In the genomic region with DNA sequence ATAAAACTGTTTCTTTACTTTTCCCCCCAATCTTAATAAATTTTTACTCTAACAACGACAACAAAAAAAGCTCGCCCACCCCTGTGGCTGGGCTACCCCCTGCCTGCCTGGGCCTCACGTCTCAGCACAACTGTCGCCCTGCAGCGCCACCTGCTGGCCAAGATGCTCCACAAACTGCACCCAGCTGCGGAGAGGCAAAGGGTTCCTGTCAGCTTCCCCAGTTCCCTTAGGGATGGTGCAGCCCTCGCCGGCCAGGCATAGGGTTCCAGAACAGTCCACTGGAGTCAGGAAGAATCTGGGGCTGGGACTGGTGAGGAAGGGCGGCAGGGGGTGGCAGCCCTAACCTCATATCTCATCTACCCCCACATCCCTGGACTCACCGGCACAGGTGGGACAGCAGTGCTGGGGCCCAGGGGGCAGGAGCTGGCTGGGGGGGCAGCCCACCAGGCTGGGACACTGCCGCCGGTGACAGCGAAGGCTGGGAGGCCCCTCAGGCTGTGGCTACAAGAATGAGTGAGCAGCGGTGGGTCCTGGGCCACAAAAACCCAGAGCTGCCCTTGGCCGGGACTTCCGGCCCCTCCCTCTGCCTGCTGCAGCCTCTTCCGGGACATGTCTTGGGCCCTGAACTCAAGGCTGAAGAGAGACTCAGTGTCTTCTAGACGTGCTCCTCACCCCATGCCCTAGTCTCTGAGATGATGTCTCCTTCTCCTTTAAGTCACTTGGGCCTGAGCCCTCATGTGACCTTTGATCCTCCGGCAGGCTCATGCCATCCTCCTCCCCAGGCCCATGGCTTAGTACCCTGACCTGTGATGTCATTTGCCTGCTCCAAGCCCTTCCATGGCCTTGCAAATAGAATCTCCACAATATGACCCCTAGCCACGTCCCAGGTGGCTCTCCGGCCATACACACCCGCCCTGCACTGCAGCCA, we compare ENCODE assay signal across 1 cellular context.
TF ChIP-seq lines count a peak whose summit lies in the region.

No MANE protein-coding gene starts in this region.

TF ChIP-seq in K562, 482 proteins besides CTCF, POLR2A, EP300 and RAD21 (continues in another document):
- TF ChIP-seq PTTG1 (tag; IDR thresholded peaks at IDR 0.05; ENCODE audit: low read depth) (no peak), TEAD1 (CRISPR knock-in tag; IDR thresholded peaks at IDR 0.05) (no peak; a peak in 1 of 4 replicates), NFE2 (IDR thresholded peaks at IDR 0.05; ENCODE audit: low read depth) (no peak), ZNF263 (CRISPR knock-in tag; IDR thresholded peaks at IDR 0.05; ENCODE audit: borderline replicate concordance) (no peak), ZNF584 (CRISPR knock-in tag; IDR thresholded peaks at IDR 0.05; ENCODE audit: low read depth) (no peak), NCOR1 (IDR thresholded peaks at IDR 0.05) (no peak), SMARCE1 (IDR thresholded peaks at IDR 0.05) (0 out of 2 replicates have a peak, but pooled peaks have one; percentile 38), SOX6 (IDR thresholded peaks at IDR 0.05) (no peak), EP400 (IDR thresholded peaks at IDR 0.05) (no peak), ELF2 (CRISPR knock-in tag; IDR thresholded peaks at IDR 0.05) (no peak), ZNF217 (CRISPR knock-in tag; IDR thresholded peaks at IDR 0.05) (no peak), ADNP (tag; IDR thresholded peaks at IDR 0.05) (no peak), KDM1A (IDR thresholded peaks at IDR 0.05) (no peak), KLF1 (tag; IDR thresholded peaks at IDR 0.05) (no peak), MEIS2 (IDR thresholded peaks at IDR 0.05; ENCODE audit: partially characterized antibody) (no peak), E2F3 (CRISPR knock-in tag; IDR thresholded peaks at IDR 0.05) (0 out of 2 replicates have a peak, but pooled peaks have one; percentile 32), STAT5A (IDR thresholded peaks at IDR 0.05; ENCODE audit: borderline replicate concordance, low read length) (no peak), KLF16 (IDR thresholded peaks at IDR 0.05) (no peak; the same call in 1 of the 2 replicates), TEAD2 (tag; IDR thresholded peaks at IDR 0.05) (no peak), PPARD (CRISPR knock-in tag; IDR thresholded peaks at IDR 0.05) (no peak), PURB (CRISPR knock-in tag; IDR thresholded peaks at IDR 0.05; ENCODE audit: low read depth) (no peak), CREB1 (IDR thresholded peaks at IDR 0.05) (no peak), CREB1 (CRISPR knock-in tag; IDR thresholded peaks at IDR 0.05) (0 out of 2 replicates have a peak, but pooled peaks have one; percentile 39), MXI1 (IDR thresholded peaks at IDR 0.05; ENCODE audit: low read depth, low read length) (no peak; the same call in 1 of the 2 replicates), PRMT5 (CRISPR knock-in tag; IDR thresholded peaks at IDR 0.05) (no peak), PHF21A (IDR thresholded peaks at IDR 0.05; ENCODE audit: borderline replicate concordance, low read depth) (no peak), EGR1 (conservative IDR thresholded peaks at IDR 0.05) (peak; percentile 49), ZZZ3 (IDR thresholded peaks at IDR 0.05) (no peak), FOXA3 (CRISPR knock-in tag; conservative IDR thresholded peaks at IDR 0.05 in 1 of 2, IDR thresholded peaks at IDR 0.05 in 1 of 2) (no peak; a peak in 1 of 4 replicates), CHCHD3 (CRISPR knock-in tag; IDR thresholded peaks at IDR 0.05) (no peak), ZNF24 (IDR thresholded peaks at IDR 0.05) (no peak; the same call in 1 of the 2 replicates), KLF13 (tag; IDR thresholded peaks at IDR 0.05; ENCODE audit: borderline replicate concordance, low read depth) (0 out of 2 replicates have a peak, but pooled peaks have one; percentile 28), ZKSCAN3 (CRISPR knock-in tag; IDR thresholded peaks at IDR 0.05) (no peak), ZNF140 (CRISPR knock-in tag; IDR thresholded peaks at IDR 0.05) (no peak), RFX7 (CRISPR knock-in tag; IDR thresholded peaks at IDR 0.05) (no peak)
- TF ChIP-seq, protein P1, sequence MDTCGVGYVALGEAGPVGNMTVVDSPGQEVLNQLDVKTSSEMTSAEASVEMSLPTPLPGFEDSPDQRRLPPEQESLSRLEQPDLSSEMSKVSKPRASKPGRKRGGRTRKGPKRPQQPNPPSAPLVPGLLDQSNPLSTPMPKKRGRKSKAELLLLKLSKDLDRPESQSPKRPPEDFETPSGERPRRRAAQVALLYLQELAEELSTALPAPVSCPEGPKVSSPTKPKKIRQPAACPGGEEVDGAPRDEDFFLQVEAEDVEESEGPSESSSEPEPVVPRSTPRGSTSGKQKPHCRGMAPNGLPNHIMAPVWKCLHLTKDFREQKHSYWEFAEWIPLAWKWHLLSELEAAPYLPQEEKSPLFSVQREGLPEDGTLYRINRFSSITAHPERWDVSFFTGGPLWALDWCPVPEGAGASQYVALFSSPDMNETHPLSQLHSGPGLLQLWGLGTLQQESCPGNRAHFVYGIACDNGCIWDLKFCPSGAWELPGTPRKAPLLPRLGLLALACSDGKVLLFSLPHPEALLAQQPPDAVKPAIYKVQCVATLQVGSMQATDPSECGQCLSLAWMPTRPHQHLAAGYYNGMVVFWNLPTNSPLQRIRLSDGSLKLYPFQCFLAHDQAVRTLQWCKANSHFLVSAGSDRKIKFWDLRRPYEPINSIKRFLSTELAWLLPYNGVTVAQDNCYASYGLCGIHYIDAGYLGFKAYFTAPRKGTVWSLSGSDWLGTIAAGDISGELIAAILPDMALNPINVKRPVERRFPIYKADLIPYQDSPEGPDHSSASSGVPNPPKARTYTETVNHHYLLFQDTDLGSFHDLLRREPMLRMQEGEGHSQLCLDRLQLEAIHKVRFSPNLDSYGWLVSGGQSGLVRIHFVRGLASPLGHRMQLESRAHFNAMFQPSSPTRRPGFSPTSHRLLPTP (IDR thresholded peaks at IDR 0.05; ENCODE audit: borderline replicate concordance, extremely low read depth, insufficient read length) = no peak
- TF ChIP-seq, protein P2, sequence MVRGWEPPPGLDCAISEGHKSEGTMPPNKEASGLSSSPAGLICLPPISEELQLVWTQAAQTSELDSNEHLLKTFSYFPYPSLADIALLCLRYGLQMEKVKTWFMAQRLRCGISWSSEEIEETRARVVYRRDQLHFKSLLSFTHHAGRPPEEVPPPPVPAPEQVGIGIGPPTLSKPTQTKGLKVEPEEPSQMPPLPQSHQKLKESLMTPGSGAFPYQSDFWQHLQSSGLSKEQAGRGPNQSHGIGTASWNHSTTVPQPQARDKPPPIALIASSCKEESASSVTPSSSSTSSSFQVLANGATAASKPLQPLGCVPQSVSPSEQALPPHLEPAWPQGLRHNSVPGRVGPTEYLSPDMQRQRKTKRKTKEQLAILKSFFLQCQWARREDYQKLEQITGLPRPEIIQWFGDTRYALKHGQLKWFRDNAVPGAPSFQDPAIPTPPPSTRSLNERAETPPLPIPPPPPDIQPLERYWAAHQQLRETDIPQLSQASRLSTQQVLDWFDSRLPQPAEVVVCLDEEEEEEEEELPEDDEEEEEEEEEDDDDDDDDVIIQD (CRISPR knock-in tag; IDR thresholded peaks at IDR 0.05) = no peak
- TF ChIP-seq, protein P3, sequence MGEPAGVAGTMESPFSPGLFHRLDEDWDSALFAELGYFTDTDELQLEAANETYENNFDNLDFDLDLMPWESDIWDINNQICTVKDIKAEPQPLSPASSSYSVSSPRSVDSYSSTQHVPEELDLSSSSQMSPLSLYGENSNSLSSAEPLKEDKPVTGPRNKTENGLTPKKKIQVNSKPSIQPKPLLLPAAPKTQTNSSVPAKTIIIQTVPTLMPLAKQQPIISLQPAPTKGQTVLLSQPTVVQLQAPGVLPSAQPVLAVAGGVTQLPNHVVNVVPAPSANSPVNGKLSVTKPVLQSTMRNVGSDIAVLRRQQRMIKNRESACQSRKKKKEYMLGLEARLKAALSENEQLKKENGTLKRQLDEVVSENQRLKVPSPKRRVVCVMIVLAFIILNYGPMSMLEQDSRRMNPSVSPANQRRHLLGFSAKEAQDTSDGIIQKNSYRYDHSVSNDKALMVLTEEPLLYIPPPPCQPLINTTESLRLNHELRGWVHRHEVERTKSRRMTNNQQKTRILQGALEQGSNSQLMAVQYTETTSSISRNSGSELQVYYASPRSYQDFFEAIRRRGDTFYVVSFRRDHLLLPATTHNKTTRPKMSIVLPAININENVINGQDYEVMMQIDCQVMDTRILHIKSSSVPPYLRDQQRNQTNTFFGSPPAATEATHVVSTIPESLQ (CRISPR knock-in tag; IDR thresholded peaks at IDR 0.05) = no peak
- TF ChIP-seq, protein P4, sequence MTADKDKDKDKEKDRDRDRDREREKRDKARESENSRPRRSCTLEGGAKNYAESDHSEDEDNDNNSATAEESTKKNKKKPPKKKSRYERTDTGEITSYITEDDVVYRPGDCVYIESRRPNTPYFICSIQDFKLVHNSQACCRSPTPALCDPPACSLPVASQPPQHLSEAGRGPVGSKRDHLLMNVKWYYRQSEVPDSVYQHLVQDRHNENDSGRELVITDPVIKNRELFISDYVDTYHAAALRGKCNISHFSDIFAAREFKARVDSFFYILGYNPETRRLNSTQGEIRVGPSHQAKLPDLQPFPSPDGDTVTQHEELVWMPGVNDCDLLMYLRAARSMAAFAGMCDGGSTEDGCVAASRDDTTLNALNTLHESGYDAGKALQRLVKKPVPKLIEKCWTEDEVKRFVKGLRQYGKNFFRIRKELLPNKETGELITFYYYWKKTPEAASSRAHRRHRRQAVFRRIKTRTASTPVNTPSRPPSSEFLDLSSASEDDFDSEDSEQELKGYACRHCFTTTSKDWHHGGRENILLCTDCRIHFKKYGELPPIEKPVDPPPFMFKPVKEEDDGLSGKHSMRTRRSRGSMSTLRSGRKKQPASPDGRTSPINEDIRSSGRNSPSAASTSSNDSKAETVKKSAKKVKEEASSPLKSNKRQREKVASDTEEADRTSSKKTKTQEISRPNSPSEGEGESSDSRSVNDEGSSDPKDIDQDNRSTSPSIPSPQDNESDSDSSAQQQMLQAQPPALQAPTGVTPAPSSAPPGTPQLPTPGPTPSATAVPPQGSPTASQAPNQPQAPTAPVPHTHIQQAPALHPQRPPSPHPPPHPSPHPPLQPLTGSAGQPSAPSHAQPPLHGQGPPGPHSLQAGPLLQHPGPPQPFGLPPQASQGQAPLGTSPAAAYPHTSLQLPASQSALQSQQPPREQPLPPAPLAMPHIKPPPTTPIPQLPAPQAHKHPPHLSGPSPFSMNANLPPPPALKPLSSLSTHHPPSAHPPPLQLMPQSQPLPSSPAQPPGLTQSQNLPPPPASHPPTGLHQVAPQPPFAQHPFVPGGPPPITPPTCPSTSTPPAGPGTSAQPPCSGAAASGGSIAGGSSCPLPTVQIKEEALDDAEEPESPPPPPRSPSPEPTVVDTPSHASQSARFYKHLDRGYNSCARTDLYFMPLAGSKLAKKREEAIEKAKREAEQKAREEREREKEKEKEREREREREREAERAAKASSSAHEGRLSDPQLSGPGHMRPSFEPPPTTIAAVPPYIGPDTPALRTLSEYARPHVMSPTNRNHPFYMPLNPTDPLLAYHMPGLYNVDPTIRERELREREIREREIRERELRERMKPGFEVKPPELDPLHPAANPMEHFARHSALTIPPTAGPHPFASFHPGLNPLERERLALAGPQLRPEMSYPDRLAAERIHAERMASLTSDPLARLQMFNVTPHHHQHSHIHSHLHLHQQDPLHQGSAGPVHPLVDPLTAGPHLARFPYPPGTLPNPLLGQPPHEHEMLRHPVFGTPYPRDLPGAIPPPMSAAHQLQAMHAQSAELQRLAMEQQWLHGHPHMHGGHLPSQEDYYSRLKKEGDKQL (CRISPR knock-in tag; IDR thresholded peaks at IDR 0.05; ENCODE audit: borderline replicate concordance) = no peak
- TF ChIP-seq, protein P5, sequence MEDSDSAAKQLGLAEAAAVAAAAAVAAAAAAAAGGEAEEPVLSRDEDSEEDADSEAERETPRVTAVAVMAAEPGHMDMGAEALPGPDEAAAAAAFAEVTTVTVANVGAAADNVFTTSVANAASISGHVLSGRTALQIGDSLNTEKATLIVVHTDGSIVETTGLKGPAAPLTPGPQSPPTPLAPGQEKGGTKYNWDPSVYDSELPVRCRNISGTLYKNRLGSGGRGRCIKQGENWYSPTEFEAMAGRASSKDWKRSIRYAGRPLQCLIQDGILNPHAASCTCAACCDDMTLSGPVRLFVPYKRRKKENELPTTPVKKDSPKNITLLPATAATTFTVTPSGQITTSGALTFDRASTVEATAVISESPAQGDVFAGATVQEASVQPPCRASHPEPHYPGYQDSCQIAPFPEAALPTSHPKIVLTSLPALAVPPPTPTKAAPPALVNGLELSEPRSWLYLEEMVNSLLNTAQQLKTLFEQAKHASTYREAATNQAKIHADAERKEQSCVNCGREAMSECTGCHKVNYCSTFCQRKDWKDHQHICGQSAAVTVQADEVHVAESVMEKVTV (CRISPR knock-in tag; IDR thresholded peaks at IDR 0.05) = peak; percentile 84; the same call in 1 of the 2 replicates
- TF ChIP-seq, protein P6, sequence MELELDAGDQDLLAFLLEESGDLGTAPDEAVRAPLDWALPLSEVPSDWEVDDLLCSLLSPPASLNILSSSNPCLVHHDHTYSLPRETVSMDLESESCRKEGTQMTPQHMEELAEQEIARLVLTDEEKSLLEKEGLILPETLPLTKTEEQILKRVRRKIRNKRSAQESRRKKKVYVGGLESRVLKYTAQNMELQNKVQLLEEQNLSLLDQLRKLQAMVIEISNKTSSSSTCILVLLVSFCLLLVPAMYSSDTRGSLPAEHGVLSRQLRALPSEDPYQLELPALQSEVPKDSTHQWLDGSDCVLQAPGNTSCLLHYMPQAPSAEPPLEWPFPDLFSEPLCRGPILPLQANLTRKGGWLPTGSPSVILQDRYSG (tag; conservative IDR thresholded peaks at IDR 0.05; ENCODE audit: low read depth) = no peak
- TF ChIP-seq, protein P7, sequence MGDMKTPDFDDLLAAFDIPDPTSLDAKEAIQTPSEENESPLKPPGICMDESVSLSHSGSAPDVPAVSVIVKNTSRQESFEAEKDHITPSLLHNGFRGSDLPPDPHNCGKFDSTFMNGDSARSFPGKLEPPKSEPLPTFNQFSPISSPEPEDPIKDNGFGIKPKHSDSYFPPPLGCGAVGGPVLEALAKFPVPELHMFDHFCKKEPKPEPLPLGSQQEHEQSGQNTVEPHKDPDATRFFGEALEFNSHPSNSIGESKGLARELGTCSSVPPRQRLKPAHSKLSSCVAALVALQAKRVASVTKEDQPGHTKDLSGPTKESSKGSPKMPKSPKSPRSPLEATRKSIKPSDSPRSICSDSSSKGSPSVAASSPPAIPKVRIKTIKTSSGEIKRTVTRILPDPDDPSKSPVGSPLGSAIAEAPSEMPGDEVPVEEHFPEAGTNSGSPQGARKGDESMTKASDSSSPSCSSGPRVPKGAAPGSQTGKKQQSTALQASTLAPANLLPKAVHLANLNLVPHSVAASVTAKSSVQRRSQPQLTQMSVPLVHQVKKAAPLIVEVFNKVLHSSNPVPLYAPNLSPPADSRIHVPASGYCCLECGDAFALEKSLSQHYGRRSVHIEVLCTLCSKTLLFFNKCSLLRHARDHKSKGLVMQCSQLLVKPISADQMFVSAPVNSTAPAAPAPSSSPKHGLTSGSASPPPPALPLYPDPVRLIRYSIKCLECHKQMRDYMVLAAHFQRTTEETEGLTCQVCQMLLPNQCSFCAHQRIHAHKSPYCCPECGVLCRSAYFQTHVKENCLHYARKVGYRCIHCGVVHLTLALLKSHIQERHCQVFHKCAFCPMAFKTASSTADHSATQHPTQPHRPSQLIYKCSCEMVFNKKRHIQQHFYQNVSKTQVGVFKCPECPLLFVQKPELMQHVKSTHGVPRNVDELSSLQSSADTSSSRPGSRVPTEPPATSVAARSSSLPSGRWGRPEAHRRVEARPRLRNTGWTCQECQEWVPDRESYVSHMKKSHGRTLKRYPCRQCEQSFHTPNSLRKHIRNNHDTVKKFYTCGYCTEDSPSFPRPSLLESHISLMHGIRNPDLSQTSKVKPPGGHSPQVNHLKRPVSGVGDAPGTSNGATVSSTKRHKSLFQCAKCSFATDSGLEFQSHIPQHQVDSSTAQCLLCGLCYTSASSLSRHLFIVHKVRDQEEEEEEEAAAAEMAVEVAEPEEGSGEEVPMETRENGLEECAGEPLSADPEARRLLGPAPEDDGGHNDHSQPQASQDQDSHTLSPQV (IDR thresholded peaks at IDR 0.05) = no peak
